8 cellular contexts compared by ENCODE assay signal in the genomic region with DNA sequence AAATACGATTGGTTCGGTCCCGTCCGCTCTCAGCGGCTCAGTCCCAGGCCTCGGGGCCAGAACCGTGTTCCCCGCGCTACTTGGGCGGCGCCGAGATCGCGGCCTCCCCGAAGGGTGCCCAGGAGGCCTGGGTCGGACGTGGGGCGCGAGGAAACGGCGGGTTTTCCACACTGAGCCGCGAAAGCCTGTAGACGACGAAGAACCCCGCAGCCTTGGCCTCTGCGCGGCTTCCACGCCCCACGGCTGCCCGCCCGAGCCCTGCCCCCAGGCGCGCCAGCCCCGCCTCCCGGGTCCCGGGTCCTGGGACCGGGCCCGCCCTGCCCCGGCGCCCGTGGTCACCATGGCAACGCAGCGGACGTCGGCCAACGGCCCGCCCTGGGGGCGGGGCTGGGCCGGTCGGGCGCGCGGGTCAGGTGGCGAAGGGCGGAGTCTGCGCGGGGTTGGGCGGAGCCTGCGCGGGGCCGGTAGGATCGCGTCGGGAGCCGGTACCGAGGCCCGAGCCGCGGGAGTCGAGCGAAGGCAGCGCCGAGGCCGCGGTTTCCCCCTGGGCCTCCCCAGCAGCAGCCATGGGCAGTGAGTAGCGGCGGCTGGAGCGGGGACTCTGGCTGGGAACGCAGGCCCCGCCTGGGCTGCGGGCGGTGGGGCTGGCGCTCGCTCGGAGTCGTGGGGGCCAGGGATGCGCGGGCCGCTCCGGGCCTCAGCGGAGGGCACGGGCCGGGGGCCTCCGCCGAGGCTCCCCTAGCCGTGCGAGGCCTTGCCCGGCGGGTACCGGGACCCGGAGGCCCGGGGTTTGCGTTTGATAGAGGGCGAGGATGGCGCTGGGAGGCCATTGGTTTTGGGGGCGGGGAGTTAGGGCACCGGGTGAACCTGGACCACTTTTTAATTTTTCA. TPM values are rescaled to one million over a fixed set of nuclear protein-coding genes. Genes with fewer than 3 reads are reported as not detected.
DNase-seq lines count a peak whose midpoint lies in the region; ATAC-seq and TF ChIP-seq lines count a peak whose summit lies in the region.

A gene (plus strand): TSS at position 456 of the 890 bp plus-strand sequence. CDS start 111 bp downstream, at position 567.

- peak within 1 kb of the TSS; percentile 96 for H2AFZ ChIP-seq in ACC112 (ENCODE audit: low read length, unreplicated experiment)
- peak within 1 kb of the TSS; percentile 92 for H2AFZ ChIP-seq in mammary epithelial cell (ENCODE audit: low read depth, low read length)

- H3K79me2 ChIP-seq in ACC112 (ENCODE audit: control insufficient read depth, insufficient read depth, low read length, unreplicated experiment) (peaks cover 28% of the 10 kb centered on the region), mammary epithelial cell (ENCODE audit: insufficient read depth, low read length) (peaks cover 34% of the 10 kb centered on the region)

- peak within 1 kb of the TSS; percentile 96 for H3K4me2 ChIP-seq in mammary epithelial cell (ENCODE audit: insufficient read depth, low read depth, low read length)

- peak within 1 kb of the TSS; percentile 86 to 92 (median 91) for H3K4me3 Mint-ChIP-seq in immature natural killer cell

- H3K27ac ChIP-seq in ACC112 (ENCODE audit: low read depth, low read length) (peak within 1 kb of the TSS; percentile 71), WERI-Rb-1 (peak within 1 kb of the TSS; percentile 63), mammary epithelial cell (ENCODE audit: insufficient read depth, low read depth, low read length) (peak within 1 kb of the TSS; percentile 73)

- TF ChIP-seq CTCF in WERI-Rb-1 (IDR thresholded peaks at IDR 0.05; ENCODE audit: low read depth, low read length) (no peak), mammary epithelial cell (conservative IDR thresholded peaks at IDR 0.05 in 1 of 2, IDR thresholded peaks at IDR 0.05 in 1 of 2; ENCODE audit: extremely low read depth in 1 of 2, insufficient read depth in 1 of 2, low read depth in 1 of 2, low read length in 2 of 2) (no peak)

- dilution Hi-C loops in mammary epithelial cell (cut with HindIII; ENCODE audit: low sequenced_read_pairs) = no loop called here

- H3K9me3 ChIP-seq in WERI-Rb-1 (ENCODE audit: severe bottlenecking) (no peaks in the 10 kb centered on the region), mammary epithelial cell (replicated peaks; ENCODE audit: insufficient read depth, low read length) (no peaks in the 10 kb centered on the region)

- WGBS in mammary epithelial cell (ENCODE audit: low coverage, missing lambda C conversion rate) = 2% methylated on average over 13 of the region's 108 CpGs

- ATAC-seq in GM18867 (IDR thresholded peaks at IDR 0.05; ENCODE audit: unreplicated experiment) (peak; percentile 89), HG03097 (IDR thresholded peaks at IDR 0.05; ENCODE audit: low FRiP score, unreplicated experiment) (peak; percentile 90)

- H3K36me3 ChIP-seq in ACC112 (ENCODE audit: insufficient read depth, low read length) = peaks cover 3% of the 10 kb centered on the region; the same call in 1 of the 2 replicates
- H3K36me3 ChIP-seq in WERI-Rb-1 = no peaks in the 10 kb centered on the region
- H3K36me3 ChIP-seq in mammary epithelial cell (ENCODE audit: insufficient read depth, low read length) = peaks cover 2% of the 10 kb centered on the region

- peak within 1 kb of the TSS; percentile 53 to 94 (median 84) for H3K27ac Mint-ChIP-seq in immature natural killer cell

- H3K4me1 Mint-ChIP-seq in immature natural killer cell = peaks cover 16 to 21% of the 10 kb centered on the region in 2 donors

- H4K20me1 ChIP-seq in mammary epithelial cell (ENCODE audit: insufficient read depth, low read length) = no peaks in the 10 kb centered on the region

- peaks cover 0 to 4% (median 0%) of the 10 kb centered on the region in 3 donors for H3K36me3 Mint-ChIP-seq in immature natural killer cell

- H3K4me3 ChIP-seq in ACC112 (ENCODE audit: low read depth, low read length) (peak within 1 kb of the TSS; percentile 96), WERI-Rb-1 (ENCODE audit: low read depth, low read length) (peak within 1 kb of the TSS; percentile 77), mammary epithelial cell (replicated peaks in 1 of 3; ENCODE audit: insufficient read depth in 1 of 3, low read depth in 2 of 3, low read length in 3 of 3) (peak within 1 kb of the TSS; percentile 88 to 94 (median 91))

- peak within 1 kb of the TSS; percentile 83 for H3K9ac ChIP-seq in mammary epithelial cell (ENCODE audit: insufficient read depth, low read length)

- CTCF ChIA-PET in mammary epithelial cell (lab: Charles Lee; ENCODE audit: low non-redundant PET) = interaction anchor here (0.6 kb wide), 2 partner anchors 86 to 391 kb away, joined by 3 read pairs; no protein-coding TSS in a partner anchor

- no peaks in the 10 kb centered on the region for H3K27me3 ChIP-seq in ACC112 (ENCODE audit: insufficient read depth, low read length)
- H3K27me3 ChIP-seq in WERI-Rb-1 (ENCODE audit: insufficient read depth, low read depth, severe bottlenecking) = no peaks in the 10 kb centered on the region
- H3K27me3 ChIP-seq in mammary epithelial cell (ENCODE audit: insufficient read depth, low read length) = no peaks in the 10 kb centered on the region

- in situ Hi-C loops in mammary epithelial cell (cut with MboI; ENCODE audit: low sequenced_read_pairs in 2 of 2) = loop anchor here in 1 of 2 donors (25.0 kb wide), 1 partner anchor 342 kb away; no protein-coding TSS in a partner anchor

- intact Hi-C loops in mammary epithelial cell (cut with micrococcal nuclease) = loop anchor here (1.0 kb wide), 1 partner anchor 86 kb away; no protein-coding TSS in a partner anchor

- peaks cover 0 to 10% (median 7%) of the 10 kb centered on the region in 3 donors for H3K27me3 Mint-ChIP-seq in immature natural killer cell (ENCODE audit: low read depth in 3 of 3)

- peak; percentile 72 for DNase-seq in NCI-H2171 (lab: John Stamatoyannopoulos, UW)
- peak; percentile 87 for DNase-seq in WERI-Rb-1
- peak; percentile 87 for DNase-seq in mammary epithelial cell
- peak; percentile 97 to 98 (median 98) for DNase-seq in immature natural killer cell
- DNase-seq in smooth muscle cell of the brain vasculature (ENCODE audit: low read depth, low spot score) = peak; percentile 69

- no peaks in the 10 kb centered on the region for H3K9me3 Mint-ChIP-seq in immature natural killer cell

- H3K4me1 ChIP-seq in ACC112 (ENCODE audit: control insufficient read depth, insufficient read depth, low read length, unreplicated experiment) (no peaks in the 10 kb centered on the region), mammary epithelial cell (ENCODE audit: insufficient read depth, low read length) (no peaks in the 10 kb centered on the region)

- no TSS peak for BruUV-seq in mammary epithelial cell (replicated peaks; lab: Mats Ljungman, UMichigan)

RNA-seq across cellular contexts. Expression of the gene that starts here (rescaled TPM):
- 10 to 100 TPM; 10.7 to 15.6 TPM for total RNA-seq in mammary epithelial cell
- 7.5 TPM for polyA plus RNA-seq in mammary epithelial cell
- not detected for polyA minus RNA-seq in mammary epithelial cell
- 1 to 10 TPM; 1.8 to 6.8 (median 2.7) TPM for polyA plus RNA-seq in immature natural killer cell

Comparison
In these comparisons a context has a peak if more than half of its experiments do, and no peak if none do; other contexts are left out.
1. Peak in every context shown above with its lines: DNase-seq, ATAC-seq, H3K4me3 ChIP-seq and H3K27ac ChIP-seq.